Comparison of ENCODE assay signal across 17 cellular contexts in genomic region chr6:162922816-162923215, GRCh38.
DNase-seq lines count a peak whose midpoint lies in the region; ATAC-seq and TF ChIP-seq lines count a peak whose summit lies in the region.
"Had no signal": no experiment of that assay in that cellular context is flagged by ENCODE, and none has a peak within 500 bp of the region (broad histone marks: within the 10 kb centered on the region; RNA-seq: fewer than 3 reads in every experiment).

No MANE protein-coding gene starts in this region.

- intact Hi-C loops in left colon (cut with DNase I, micrococcal nuclease), result no loop called here

- H3K36me3 ChIP-seq in mesenchymal stem cell (ENCODE audit: control insufficient read depth in 1 of 2, insufficient read depth in 2 of 2, low read depth in 1 of 2, low read length in 2 of 2), result no peaks in the 10 kb centered on the region
- H3K36me3 ChIP-seq: BE2C had no signal

- TF ChIP-seq CTCF in astrocyte of the spinal cord (IDR thresholded peaks at IDR 0.05; ENCODE audit: low read depth, low read length) (no peak), GM13976 (IDR thresholded peaks at IDR 0.05; ENCODE audit: borderline replicate concordance, control extremely low read depth, extremely low read depth, insufficient read depth, missing control alignments) (no peak)

- no peak overlapping the region for H2BK15ac ChIP-seq in mesenchymal stem cell (ENCODE audit: low read depth, poor library complexity, severe bottlenecking)

- no CpG with 5 or more reads among the region's 1 CpG for WGBS in mesenchymal stem cell

- H2BK120ac ChIP-seq in mesenchymal stem cell (ENCODE audit: low read depth, low read length), result no peak overlapping the region

- H3K4me2 ChIP-seq in mesenchymal stem cell (ENCODE audit: low read length, poor library complexity, severe bottlenecking), result no peak overlapping the region
- H3K4me2 ChIP-seq: GM23338 had no signal

- in situ Hi-C loops in astrocyte of the spinal cord (cut with HindIII; ENCODE audit: low sequenced_read_pairs), result no loop called here
- in situ Hi-C loops in GM13976 (cut with MboI; ENCODE audit: low sequenced_read_pairs, unreplicated experiment), result no loop called here

- no peak overlapping the region for H4K91ac ChIP-seq in mesenchymal stem cell (ENCODE audit: low read length)

- ATAC-seq in left colon, result no peak
- ATAC-seq: GM23338, HCT116 had no signal

- no peaks in the 10 kb centered on the region for H3K27me3 ChIP-seq in mesenchymal stem cell (ENCODE audit: control insufficient read depth in 1 of 2, insufficient read depth in 1 of 2, low read length in 2 of 2)
- H3K27me3 ChIP-seq: BE2C had no signal

- no peaks in the 10 kb centered on the region for H3K79me1 ChIP-seq in mesenchymal stem cell (replicated peaks; ENCODE audit: low read length, poor library complexity, severe bottlenecking)

- no peak overlapping the region for H2BK5ac ChIP-seq in mesenchymal stem cell (ENCODE audit: low read depth, low read length, poor library complexity, severe bottlenecking)

- no peaks in the 10 kb centered on the region for H3K4me1 ChIP-seq in mesenchymal stem cell (ENCODE audit: control insufficient read depth, insufficient read depth, low read depth, low read length)
- H3K4me1 ChIP-seq: BE2C, Caco-2 had no signal

- H3K4ac ChIP-seq in mesenchymal stem cell (ENCODE audit: low read depth in 1 of 2, low read length in 2 of 2), result no peak overlapping the region

- no peak overlapping the region for H3K18ac ChIP-seq in mesenchymal stem cell (ENCODE audit: low read depth in 1 of 2, low read length in 2 of 2)

- no peak overlapping the region for H2BK12ac ChIP-seq in mesenchymal stem cell (ENCODE audit: low read length in 2 of 2)

- H3K9ac ChIP-seq in mesenchymal stem cell (ENCODE audit: low read length), result no peak overlapping the region

- no peak overlapping the region for H3K14ac ChIP-seq in mesenchymal stem cell (ENCODE audit: low read length in 2 of 2)

- H3K9me3 ChIP-seq in mesenchymal stem cell (ENCODE audit: control insufficient read depth, low read length), result peaks cover 10% of the 10 kb centered on the region
- H3K9me3 ChIP-seq: BE2C, Caco-2 had no signal

- peak; percentile 37 for DNase-seq in RPMI7951 (ENCODE audit: low read depth)
- peak; percentile 46 for DNase-seq in astrocyte of the spinal cord (ENCODE audit: low read depth, low spot score)
- DNase-seq in mesenchymal stem cell, result peak; percentile 16
- no peak for DNase-seq in NCI-H2227 treated with DMSO at 0.1 percent for 48 hours (lab: John Stamatoyannopoulos, UW)
- DNase-seq in GM13976 (ENCODE audit: low spot score), result no peak
- DNase-seq in left colon, result no peak
- DNase-seq: ACHN; BE2C; C1 segment of cervical spinal cord; Caco-2; CD4-positive, CD25-positive, alpha-beta regulatory T cell; GDM1; H7; HFFc6 had no signal

- no peak overlapping the region for H3K23ac ChIP-seq in mesenchymal stem cell (ENCODE audit: low read length in 2 of 2)

- no peak overlapping the region for H4K8ac ChIP-seq in mesenchymal stem cell (ENCODE audit: low read length)

- H3K27ac ChIP-seq in mesenchymal stem cell (ENCODE audit: low read length, poor library complexity, severe bottlenecking), result no peak overlapping the region
- H3K27ac ChIP-seq: HL-60 had no signal

- no peak overlapping the region for H2AFZ ChIP-seq in mesenchymal stem cell (ENCODE audit: low read depth, low read length)
- H2AFZ ChIP-seq: GM23338 had no signal

- no peak overlapping the region for H2AK5ac ChIP-seq in mesenchymal stem cell (ENCODE audit: low read length, severe bottlenecking)

- no peak overlapping the region for H3K4me3 ChIP-seq in astrocyte of the spinal cord (ENCODE audit: low read depth, low read length)
- H3K4me3 ChIP-seq in mesenchymal stem cell (ENCODE audit: insufficient read depth in 1 of 2, low read depth in 1 of 2, low read length in 2 of 2), result no peak overlapping the region
- H3K4me3 ChIP-seq: GM23338 had no signal

Comparison
In these comparisons a context has a peak if more than half of its experiments do, and no peak if none do; other contexts are left out.
1. DNase-seq: peak in RPMI7951 (single experiment), astrocyte of the spinal cord (single experiment) and mesenchymal stem cell (single experiment); none in NCI-H2227 treated with DMSO at 0.1 percent for 48 hours (single experiment), GM13976 (single experiment) and left colon (0 of 2).